ENCODE assay signal across 14 cellular contexts in genomic region chr18:77073336-77074093, GRCh38. TPM values are rescaled to one million over a fixed set of nuclear protein-coding genes. Genes with fewer than 3 reads are reported as not detected.
DNase-seq lines count a peak whose midpoint lies in the region; ATAC-seq and TF ChIP-seq lines count a peak whose summit lies in the region.
"Had no signal": no experiment of that assay in that cellular context is flagged by ENCODE, and none has a peak within 500 bp of the region (broad histone marks: within the 10 kb centered on the region; RNA-seq: fewer than 3 reads in every experiment).

No MANE protein-coding gene starts in this region.

- no peaks in the 10 kb centered on the region for H3K9me3 ChIP-seq in BLaER1 treated with 17β-estradiol and CSF1 and Interleukin-3, amounts not matched to agents 10 nM and 100 nM (replicated peaks in 1 of 11)
- no peaks in the 10 kb centered on the region for H3K9me3 ChIP-seq in CD8-positive, alpha-beta memory T cell (ENCODE audit: low read length)
- H3K9me3 ChIP-seq in neutrophil = no peaks in the 10 kb centered on the region

- H3K36me3 ChIP-seq in BLaER1 treated with 17β-estradiol and CSF1 and Interleukin-3, amounts not matched to agents 10 nM and 100 nM = peaks cover 77 to 100% (median 91%) of the 10 kb centered on the region in 11 experiments
- H3K36me3 ChIP-seq in CD8-positive, alpha-beta memory T cell (ENCODE audit: insufficient read depth, low read length) = no peaks in the 10 kb centered on the region
- peaks cover 60% of the 10 kb centered on the region for H3K36me3 ChIP-seq in neutrophil

- TF ChIP-seq CTCF in neutrophil (IDR thresholded peaks at IDR 0.05) = no peak
- TF ChIP-seq CTCF in dorsolateral prefrontal cortex (IDR thresholded peaks at IDR 0.05 in 54 of 56, conservative IDR thresholded peaks at IDR 0.05 in 2 of 56; ENCODE audit: low read depth in 1 of 56, partially characterized antibody in 56 of 56) = no peak

- peak overlapping the region in 8 of 11 experiments; percentile 21 to 56 (median 40); a peak in 13 of 22 replicates for H3K27ac ChIP-seq in BLaER1 treated with 17β-estradiol and CSF1 and Interleukin-3, amounts not matched to agents 10 nM and 100 nM
- H3K27ac ChIP-seq in CD8-positive, alpha-beta memory T cell (ENCODE audit: low read depth, low read length) = peak overlapping the region; percentile 29
- H3K27ac ChIP-seq in neutrophil = peak overlapping the region; percentile 99
- H3K27ac ChIP-seq in dorsolateral prefrontal cortex = peak overlapping the region in 2 of 59 donors; percentile 1 to 6

- H3K4me1 Mint-ChIP-seq in CD8-positive, alpha-beta memory T cell = peaks cover 89 to 99% (median 97%) of the 10 kb centered on the region in 3 donors
- peaks cover 83% of the 10 kb centered on the region for H3K4me1 Mint-ChIP-seq in activated T-helper 1 cell treated with anti-CD3 and anti-CD28 coated beads, Interleukin-12 subunit alpha, Interleukin-12 subunit beta, Interleukin-2, Interleukin-4 antibody, amounts not matched to agents 30 ng/mL and 10 ng/mL and 1 ng/mL, durations not matched to agents 14 hours and 24 hours and 36 hours (ENCODE audit: low read depth)

- POLR2A ChIA-PET in CD8-positive, alpha-beta memory T cell (lab: Charles Lee) = interaction anchor here (0.6 to 1.0 kb wide), 3 partner anchors 11 to 57 kb away, joined by 3 to 9 read pairs (median 4); no protein-coding TSS in a partner anchor

- no peaks in the 10 kb centered on the region for H3K27me3 Mint-ChIP-seq in CD8-positive, alpha-beta memory T cell
- H3K27me3 Mint-ChIP-seq in activated T-helper 1 cell treated with anti-CD3 and anti-CD28 coated beads, Interleukin-12 subunit alpha, Interleukin-12 subunit beta, Interleukin-2, Interleukin-4 antibody, amounts not matched to agents 30 ng/mL and 10 ng/mL and 1 ng/mL, durations not matched to agents 14 hours and 24 hours and 36 hours (ENCODE audit: insufficient read depth) = no peaks in the 10 kb centered on the region

- peak in 1 of 5 donors; percentile 59 for DNase-seq in CD8-positive, alpha-beta memory T cell
- no peak for DNase-seq in activated T-helper 1 cell treated with anti-CD3 and anti-CD28 coated beads, Interleukin-12 subunit alpha, Interleukin-12 subunit beta, Interleukin-2, Interleukin-4 antibody, amounts not matched to agents 30 ng/mL and 10 ng/mL and 1 ng/mL, durations not matched to agents 14 hours and 24 hours and 36 hours (ENCODE audit: low spot score)
- DNase-seq in dorsolateral prefrontal cortex (no peak), NCI-H446 treated with DMSO at 0.1 percent for 48 hours (lab: John Stamatoyannopoulos, UW) (no peak)
- DNase-seq: activated effector memory CD4-positive, alpha-beta T cell treated with Interleukin-2 at 50 U/mL for 16 hours; COR-L47; mesendoderm; NCI-H1105 treated with DMSO at 0.1 percent for 48 hours; NCI-H69; SIG-M5; stimulated activated CD4-positive, alpha-beta T cell treated with anti-CD3 and anti-CD28 coated beads, Interleukin-4, amount 100 ng/mL, for 1 hour had no signal

- no peak for ATAC-seq in HG03139 (IDR thresholded peaks at IDR 0.05; ENCODE audit: unreplicated experiment)

- peak overlapping the region; percentile 27 to 88 (median 55) for H3K4me3 Mint-ChIP-seq in CD8-positive, alpha-beta memory T cell
- H3K4me3 Mint-ChIP-seq in activated T-helper 1 cell treated with anti-CD3 and anti-CD28 coated beads, Interleukin-12 subunit alpha, Interleukin-12 subunit beta, Interleukin-2, Interleukin-4 antibody, amounts not matched to agents 30 ng/mL and 10 ng/mL and 1 ng/mL, durations not matched to agents 14 hours and 24 hours and 36 hours = no peak overlapping the region

- H3K36me3 Mint-ChIP-seq in CD8-positive, alpha-beta memory T cell = peaks cover 0 to 61% (median 17%) of the 10 kb centered on the region in 3 donors
- H3K36me3 Mint-ChIP-seq in activated T-helper 1 cell treated with anti-CD3 and anti-CD28 coated beads, Interleukin-12 subunit alpha, Interleukin-12 subunit beta, Interleukin-2, Interleukin-4 antibody, amounts not matched to agents 30 ng/mL and 10 ng/mL and 1 ng/mL, durations not matched to agents 14 hours and 24 hours and 36 hours (ENCODE audit: low read depth) = peaks cover 43% of the 10 kb centered on the region

- H3K4me1 ChIP-seq in BLaER1 treated with 17β-estradiol and CSF1 and Interleukin-3, amounts not matched to agents 10 nM and 100 nM = peaks cover 30 to 97% (median 86%) of the 10 kb centered on the region in 10 experiments
- peaks cover 65% of the 10 kb centered on the region for H3K4me1 ChIP-seq in CD8-positive, alpha-beta memory T cell (ENCODE audit: insufficient read depth, low read length)
- peaks cover 51 to 82% of the 10 kb centered on the region in 2 experiments for H3K4me1 ChIP-seq in neutrophil (ENCODE audit: control insufficient read depth in 1 of 2, insufficient read depth in 1 of 2, low read depth in 1 of 2, low read length in 1 of 2)

- H4K20me1 ChIP-seq in BLaER1 treated with 17β-estradiol and CSF1 and Interleukin-3, amounts not matched to agents 10 nM and 100 nM = peaks cover 0 to 75% (median 20%) of the 10 kb centered on the region in 11 experiments; a peak in 14 of 22 replicates

- no peak overlapping the region for H3K9ac ChIP-seq in BLaER1 treated with 17β-estradiol and CSF1 and Interleukin-3, amounts not matched to agents 10 nM and 100 nM

- no peaks in the 10 kb centered on the region for H3K27me3 ChIP-seq in BLaER1 treated with 17β-estradiol and CSF1 and Interleukin-3, amounts not matched to agents 10 nM and 100 nM
- H3K27me3 ChIP-seq in CD8-positive, alpha-beta memory T cell (ENCODE audit: insufficient read depth, low read length, poor library complexity, severe bottlenecking) = no peaks in the 10 kb centered on the region
- H3K27me3 ChIP-seq in neutrophil = no peaks in the 10 kb centered on the region
- no peaks in the 10 kb centered on the region for H3K27me3 ChIP-seq in dorsolateral prefrontal cortex

- intact Hi-C loops in activated T-helper 1 cell treated with anti-CD3 and anti-CD28 coated beads, Interleukin-12 subunit alpha, Interleukin-12 subunit beta, Interleukin-2, Interleukin-4 antibody, amounts not matched to agents 30 ng/mL and 10 ng/mL and 1 ng/mL, durations not matched to agents 14 hours and 24 hours and 36 hours (cut with micrococcal nuclease) = no loop called here
- intact Hi-C loops in dorsolateral prefrontal cortex (cut with DNase I) = loop anchor here in 1 of 2 donors (5.0 kb wide), 1 partner anchor 139 kb away; no protein-coding TSS in a partner anchor

- H3K27ac Mint-ChIP-seq in CD8-positive, alpha-beta memory T cell = peak overlapping the region; percentile 68 to 98 (median 96)
- H3K27ac Mint-ChIP-seq in activated T-helper 1 cell treated with anti-CD3 and anti-CD28 coated beads, Interleukin-12 subunit alpha, Interleukin-12 subunit beta, Interleukin-2, Interleukin-4 antibody, amounts not matched to agents 30 ng/mL and 10 ng/mL and 1 ng/mL, durations not matched to agents 14 hours and 24 hours and 36 hours = peak overlapping the region; percentile 46

- no peaks in the 10 kb centered on the region for H3K9me3 Mint-ChIP-seq in CD8-positive, alpha-beta memory T cell
- H3K9me3 Mint-ChIP-seq in activated T-helper 1 cell treated with anti-CD3 and anti-CD28 coated beads, Interleukin-12 subunit alpha, Interleukin-12 subunit beta, Interleukin-2, Interleukin-4 antibody, amounts not matched to agents 30 ng/mL and 10 ng/mL and 1 ng/mL, durations not matched to agents 14 hours and 24 hours and 36 hours = no peaks in the 10 kb centered on the region

- CTCF ChIA-PET in CD8-positive, alpha-beta memory T cell (lab: Charles Lee) = interaction anchor here (0.8 to 2.9 kb wide), 9 partner anchors 11 to 138 kb away, joined by 3 to 8 read pairs (median 5); partner anchors contain the start of gene MBP

- H3K4me3 ChIP-seq in BLaER1 treated with 17β-estradiol and CSF1 and Interleukin-3, amounts not matched to agents 10 nM and 100 nM = no peak overlapping the region
- peak overlapping the region; percentile 4 for H3K4me3 ChIP-seq in CD8-positive, alpha-beta memory T cell (ENCODE audit: low read length)
- H3K4me3 ChIP-seq in neutrophil (ENCODE audit: low read depth in 1 of 2, low read length in 1 of 2) = no peak overlapping the region
- H3K4me3 ChIP-seq in dorsolateral prefrontal cortex = no peak overlapping the region

- peak overlapping the region in 6 of 11 experiments; percentile 11 to 46 (median 38); a peak in 7 of 22 replicates for H3K4me2 ChIP-seq in BLaER1 treated with 17β-estradiol and CSF1 and Interleukin-3, amounts not matched to agents 10 nM and 100 nM

RNA-seq across cellular contexts. Expression of gene MBP, which starts 59.1 kb away (rescaled TPM):
- 10 to 100 TPM; 59.5 to 60.0 TPM for total RNA-seq in CD8-positive, alpha-beta memory T cell
- 196 TPM for polyA plus RNA-seq in CD8-positive, alpha-beta memory T cell
- 57.3 and 63.6 TPM in 2 replicates for total RNA-seq in activated T-helper 1 cell treated with anti-CD3 and anti-CD28 coated beads, Interleukin-12 subunit alpha, Interleukin-12 subunit beta, Interleukin-2, Interleukin-4 antibody, amounts not matched to agents 30 ng/mL and 10 ng/mL and 1 ng/mL, durations not matched to agents 14 hours and 24 hours and 36 hours
- total RNA-seq in dorsolateral prefrontal cortex = over 10,000 TPM in 20 of 120 experiments, 1,000 to 10,000 TPM in 99, 100 to 1,000 TPM in 1; 632 to 18,605 (median 5,065) TPM
